Comparison of ENCODE assay signal across 8 cellular contexts in the genomic region with DNA sequence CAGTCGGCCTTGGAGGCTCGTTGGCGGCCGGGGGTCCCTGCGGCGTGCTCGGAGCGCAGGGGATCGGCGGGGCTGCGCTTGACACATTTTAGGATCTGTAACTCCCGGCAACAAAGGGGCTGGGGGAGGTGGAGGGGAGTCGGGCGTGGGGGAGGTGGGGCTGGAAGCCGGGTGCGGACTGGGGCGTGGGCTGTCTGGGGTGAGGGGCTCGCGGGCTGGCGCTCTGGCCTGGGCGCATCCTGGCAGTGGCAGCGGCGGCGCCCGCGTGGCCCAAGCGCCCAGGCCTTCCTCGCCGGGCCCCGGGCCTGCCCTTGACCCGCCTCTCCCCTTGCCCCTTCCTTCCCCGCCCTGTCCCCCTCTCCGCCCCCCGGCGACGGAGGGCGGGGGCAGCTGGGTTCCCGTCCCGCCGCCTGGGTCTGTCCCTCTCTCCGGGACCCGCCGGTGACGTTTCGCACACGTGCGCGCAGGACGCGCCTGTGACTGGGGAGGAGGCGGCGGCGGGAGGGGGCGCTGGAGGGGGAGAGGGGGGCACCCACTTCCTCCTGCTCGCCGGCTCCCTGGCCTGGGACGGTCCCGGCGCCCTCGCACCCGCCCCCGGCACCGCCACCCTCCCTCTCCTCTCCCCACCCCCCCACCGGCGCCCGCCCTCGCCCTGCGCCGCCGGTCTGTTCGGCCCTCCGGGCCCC. TPM values are rescaled to one million over a fixed set of nuclear protein-coding genes. Genes with fewer than 3 reads are reported as not detected.
A peak's percentile ranks its signal among the peaks of the same experiment; 100 is the strongest.
DNase-seq lines count a peak whose midpoint lies in the region; ATAC-seq and TF ChIP-seq lines count a peak whose summit lies in the region.

No MANE protein-coding gene starts in this region.

- no peaks in the 10 kb centered on the region for H3K4me1 ChIP-seq in uterus

- ATAC-seq in HG02610 (IDR thresholded peaks at IDR 0.05; ENCODE audit: unreplicated experiment) (peak; percentile 49), left ventricle myocardium superior (peak; percentile 77)

- intact Hi-C loops in left ventricle myocardium superior (cut with micrococcal nuclease) (loop anchor here (5.0 kb wide), 1 partner anchor 129 kb away; a partner anchor contains a TSS), uterus (cut with DNase I; ENCODE audit: low total_unique reads) (no loop called here)

- no peaks in the 10 kb centered on the region for H3K36me3 ChIP-seq in uterus

- H3K9me3 ChIP-seq in uterus, result no peaks in the 10 kb centered on the region

- no peaks in the 10 kb centered on the region for H3K27me3 ChIP-seq in uterus

- peak overlapping the region; percentile 79 to 80 for H3K27ac ChIP-seq in uterus

- TF ChIP-seq CTCF in GM12875 (IDR thresholded peaks at IDR 0.05; ENCODE audit: borderline replicate concordance, insufficient read depth, low read depth, low read length) (no peak), uterus (IDR thresholded peaks at IDR 0.05) (no peak)

- TF ChIP-seq POLR2A in uterus (IDR thresholded peaks at IDR 0.05), result peak in 1 of 2 donors; percentile 26

- peak overlapping the region; percentile 62 for H3K4me3 ChIP-seq in GM12875 (ENCODE audit: low read depth, low read length)
- H3K4me3 ChIP-seq in uterus, result peak overlapping the region; percentile 49 to 72

- peak; percentile 63 for DNase-seq in NCI-H1092 (lab: John Stamatoyannopoulos, UW)
- peak; percentile 78 to 96 (median 83) for DNase-seq in T-helper 1 cell
- DNase-seq in amniotic epithelial cell (ENCODE audit: low read depth), result peak; percentile 66
- DNase-seq in left ventricle myocardium superior, result peak; percentile 93
- DNase-seq in pulmonary artery endothelial cell (ENCODE audit: low read depth, low spot score), result peak; percentile 71
- peak; percentile 54 to 64 for DNase-seq in uterus

RNA-seq across cellular contexts. Expression of a gene that starts 1.5 kb away (rescaled TPM):
- total RNA-seq in left ventricle myocardium superior, result 5.6 TPM
- 4.7 and 5.7 TPM in 2 replicates for total RNA-seq in pulmonary artery endothelial cell
- total RNA-seq in uterus, result 1 to 10 TPM; 1.8 to 5.5 (median 3.3) TPM

Comparison
In these comparisons a context has a peak if more than half of its experiments do, and no peak if none do; other contexts are left out.
1. Peak in every context shown above with its lines: DNase-seq, ATAC-seq, H3K4me3 ChIP-seq and H3K27ac ChIP-seq.